In the genomic region with DNA sequence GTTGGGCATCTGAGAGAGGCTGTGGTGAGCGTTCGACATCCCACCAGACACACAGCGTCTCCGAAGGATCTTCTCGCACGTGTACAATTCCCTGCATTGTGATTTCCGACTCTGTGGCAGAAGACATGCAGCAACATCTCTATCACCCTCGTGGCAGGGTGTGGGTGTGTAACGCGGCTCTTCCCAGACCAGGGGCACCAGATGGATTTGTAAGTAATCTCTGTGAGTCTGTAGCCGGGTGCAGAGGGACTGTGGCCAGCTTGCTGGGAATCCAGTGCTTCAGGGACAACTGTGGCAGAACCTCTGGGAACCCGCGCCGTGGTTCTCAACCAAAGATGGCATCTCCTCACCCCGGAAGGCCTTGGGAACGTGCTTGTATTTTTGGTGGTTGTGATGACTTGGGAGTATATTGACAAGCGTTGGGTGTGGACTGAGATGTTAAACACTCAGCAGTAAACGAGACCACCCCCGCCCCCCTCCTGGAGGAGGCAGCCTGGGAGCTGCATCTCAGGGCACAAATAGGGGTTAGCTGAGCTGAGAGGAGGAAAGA, we compare ENCODE assay signal across 18 cellular contexts. TPM values are rescaled to one million over a fixed set of nuclear protein-coding genes. Genes with fewer than 3 reads are reported as not detected.
A peak's percentile ranks its signal among the peaks of the same experiment; 100 is the strongest.
DNase-seq lines count a peak whose midpoint lies in the region; ATAC-seq, FAIRE-seq and TF ChIP-seq lines count a peak whose summit lies in the region.
"Had no signal": no experiment of that assay in that cellular context is flagged by ENCODE, and none has a peak within 500 bp of the region (broad histone marks: within the 10 kb centered on the region; RNA-seq: fewer than 3 reads in every experiment).

No MANE protein-coding gene starts in this region.

- TF ChIP-seq CTCF in BE2C (IDR thresholded peaks at IDR 0.05; ENCODE audit: low read depth, low read length) = no peak
- no peak for TF ChIP-seq CTCF in hepatocyte (IDR thresholded peaks at IDR 0.05; ENCODE audit: poor library complexity)
- no peak for TF ChIP-seq CTCF in HepG2 (CRISPR knock-in tag; IDR thresholded peaks at IDR 0.05)

- DNase-seq in NCI-H82 (lab: John Stamatoyannopoulos, UW) (peak; percentile 20), NCI-H82 treated with DMSO at 0.1 percent for 48 hours (lab: John Stamatoyannopoulos, UW; ENCODE audit: unreplicated experiment) (no peak), BE2C (peak; percentile 2), hepatocyte (ENCODE audit: low spot score) (no peak), posterior vena cava (ENCODE audit: low spot score) (peak; percentile 76), HepG2 (ENCODE audit: low spot score) (no peak), dermis blood vessel endothelial cell (no peak), KBM-7 (no peak)
- DNase-seq: AML-193, H9, NCI-H1105, NCI-H2081 treated with DMSO at 0.1 percent for 48 hours, NCI-H446 treated with DMSO at 0.1 percent for 48 hours had no signal

- no peak for TF ChIP-seq EP300 in HepG2 (IDR thresholded peaks at IDR 0.05; ENCODE audit: low read depth in 2 of 2, low read length in 2 of 2)
- no peak for TF ChIP-seq EP300 in HepG2 (CRISPR knock-in tag; IDR thresholded peaks at IDR 0.05; ENCODE audit: borderline replicate concordance)

- 82% methylated on average over 19 of the region's 19 CpGs for WGBS in hepatocyte (ENCODE audit: low lambda C conversion rate, missing lambda C conversion rate)
- WGBS in HepG2 (ENCODE audit: low lambda C conversion rate) = 76% methylated on average over 14 of the region's 19 CpGs

- intact Hi-C loops in posterior vena cava (cut with DNase I) (no loop called here), HepG2 (cut with micrococcal nuclease; ENCODE audit: unreplicated experiment) (no loop called here)

- BruUV-seq in HepG2 (replicated peaks; lab: Mats Ljungman, UMichigan) = no TSS peak

- no peaks in the 10 kb centered on the region for H4K20me1 ChIP-seq in hepatocyte (ENCODE audit: insufficient read depth, poor library complexity, severe bottlenecking)
- H4K20me1 ChIP-seq in HepG2 (ENCODE audit: insufficient read depth, low read length) = no peaks in the 10 kb centered on the region

- no peak overlapping the region for H3K9ac ChIP-seq in HepG2 (ENCODE audit: insufficient read depth, low read depth, low read length)

- H3K36me3 ChIP-seq in BE2C (no peaks in the 10 kb centered on the region), hepatocyte (replicated peaks; ENCODE audit: insufficient read depth, low read depth) (no peaks in the 10 kb centered on the region), HepG2 (replicated peaks in 1 of 2; ENCODE audit: control insufficient read depth in 1 of 2, insufficient read depth in 2 of 2, low read length in 2 of 2) (no peaks in the 10 kb centered on the region)

- TF ChIP-seq RAD21 in HepG2 (CRISPR knock-in tag; IDR thresholded peaks at IDR 0.05) = no peak

- H3K27ac ChIP-seq in hepatocyte = peak overlapping the region; percentile 60
- no peak overlapping the region for H3K27ac ChIP-seq in HepG2 (ENCODE audit: extremely low read length, insufficient read depth, low read length)
- H3K27ac ChIP-seq: 22Rv1, HL-60 had no signal

- in situ Hi-C loops in HepG2 (cut with HindIII; ENCODE audit: extremely low pct_ligation_motif_present, low pct_unique_long_range_greater_than_20kb) (no loop called here), KBM-7 (cut with MboI; ENCODE audit: low pct_unique_long_range_greater_than_20kb, low sequenced_read_pairs) (no loop called here)

- no peak overlapping the region for H3K4me3 ChIP-seq in BE2C (ENCODE audit: low read depth, low read length)
- no peak overlapping the region for H3K4me3 ChIP-seq in hepatocyte
- no peak overlapping the region for H3K4me3 ChIP-seq in HepG2 (replicated peaks in 1 of 3; ENCODE audit: insufficient read depth in 1 of 3, low read depth in 2 of 3, low read length in 3 of 3)

- H2AFZ ChIP-seq in hepatocyte = no peak overlapping the region
- H2AFZ ChIP-seq in HepG2 (ENCODE audit: low read length) = no peak overlapping the region

- H3K9me3 ChIP-seq in BE2C = no peaks in the 10 kb centered on the region
- H3K9me3 ChIP-seq in hepatocyte (ENCODE audit: low read depth) = no peaks in the 10 kb centered on the region
- H3K9me3 ChIP-seq in HepG2 (ENCODE audit: low read length) = no peaks in the 10 kb centered on the region

- H3K9me2 ChIP-seq in hepatocyte (replicated peaks; ENCODE audit: insufficient read depth) = no peaks in the 10 kb centered on the region

- no peaks in the 10 kb centered on the region for H3K79me2 ChIP-seq in hepatocyte
- H3K79me2 ChIP-seq in HepG2 (ENCODE audit: insufficient read depth, low read length) = no peaks in the 10 kb centered on the region

- CTCF ChIA-PET in HepG2 (lab: Yijun Ruan, JAX; ENCODE audit: low intra/inter-chr PET ratio, low total read pairs) = no interaction called here

- POLR2A ChIA-PET in HepG2 (lab: Yijun Ruan, JAX) = no interaction called here

- no peaks in the 10 kb centered on the region for H3K4me1 ChIP-seq in BE2C
- no peaks in the 10 kb centered on the region for H3K4me1 ChIP-seq in hepatocyte (ENCODE audit: insufficient read depth)
- H3K4me1 ChIP-seq in HepG2 (ENCODE audit: insufficient read depth, low read length) = no peaks in the 10 kb centered on the region

- TF ChIP-seq POLR2A in HepG2 (IDR thresholded peaks at IDR 0.05; ENCODE audit: insufficient read depth in 1 of 2, low read depth in 2 of 2, low read length in 2 of 2) = no peak

- peaks cover 48% of the 10 kb centered on the region for H3K27me3 ChIP-seq in BE2C
- H3K27me3 ChIP-seq in hepatocyte = no peaks in the 10 kb centered on the region
- H3K27me3 ChIP-seq in HepG2 (ENCODE audit: control insufficient read depth in 1 of 2, insufficient read depth in 2 of 2, low read length in 2 of 2) = peaks cover 5 to 31% of the 10 kb centered on the region in 2 experiments; a peak in 4 of 5 replicates

- no peak for FAIRE-seq in HepG2 (lab: Jason Lieb, UNC)
- FAIRE-seq: G401.6 had no signal

- H3K4me2 ChIP-seq in hepatocyte (no peak overlapping the region), HepG2 (ENCODE audit: low read depth, low read length) (no peak overlapping the region)

- no peak for ATAC-seq in HepG2

TF ChIP-seq in HepG2, 621 proteins besides CTCF, POLR2A, EP300 and RAD21 (continues in another document):
- TF ChIP-seq, protein P1, sequence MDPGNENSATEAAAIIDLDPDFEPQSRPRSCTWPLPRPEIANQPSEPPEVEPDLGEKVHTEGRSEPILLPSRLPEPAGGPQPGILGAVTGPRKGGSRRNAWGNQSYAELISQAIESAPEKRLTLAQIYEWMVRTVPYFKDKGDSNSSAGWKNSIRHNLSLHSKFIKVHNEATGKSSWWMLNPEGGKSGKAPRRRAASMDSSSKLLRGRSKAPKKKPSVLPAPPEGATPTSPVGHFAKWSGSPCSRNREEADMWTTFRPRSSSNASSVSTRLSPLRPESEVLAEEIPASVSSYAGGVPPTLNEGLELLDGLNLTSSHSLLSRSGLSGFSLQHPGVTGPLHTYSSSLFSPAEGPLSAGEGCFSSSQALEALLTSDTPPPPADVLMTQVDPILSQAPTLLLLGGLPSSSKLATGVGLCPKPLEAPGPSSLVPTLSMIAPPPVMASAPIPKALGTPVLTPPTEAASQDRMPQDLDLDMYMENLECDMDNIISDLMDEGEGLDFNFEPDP (CRISPR knock-in tag; conservative IDR thresholded peaks at IDR 0.05) = no peak

RNA-seq across cellular contexts. Expression of a gene that starts 21.2 kb away (rescaled TPM):
- not detected for polyA plus RNA-seq in BE2C (2012; ENCODE audit: insufficient read depth, insufficient read length, low read depth)
- total RNA-seq in hepatocyte = not detected in 2 replicates
- not detected in 2 replicates for polyA plus RNA-seq in hepatocyte
- total RNA-seq in posterior vena cava = not detected
- not detected in 2 replicates for total RNA-seq in HepG2 (2016; rRNA removed; fragmentation: Illumina TruSeq; extraction: Trizol)
- total RNA-seq in HepG2 (2016; cell fraction: cytosol; rRNA removed; fragmentation: Illumina TruSeq; extraction: Trizol; ENCODE audit: low read depth) = not detected in 2 replicates
- not detected in 2 replicates for total RNA-seq in HepG2 (2016; cell fraction: insoluble cytoplasmic fraction; rRNA removed; fragmentation: Illumina TruSeq; extraction: Trizol)
- total RNA-seq in HepG2 (2016; cell fraction: membrane; rRNA removed; fragmentation: Illumina TruSeq; extraction: Trizol) = not detected in 2 replicates
- not detected in 2 replicates for total RNA-seq in HepG2 (2016; cell fraction: nucleus; rRNA removed; fragmentation: Illumina TruSeq; extraction: Trizol)
- not detected in 2 replicates for polyA plus RNA-seq in HepG2 (2011; rRNA removed)
- not detected in 2 replicates for polyA plus RNA-seq in HepG2 (2011; cell fraction: cytosol; rRNA removed)
- not detected in 2 replicates for polyA plus RNA-seq in HepG2 (2011; cell fraction: nucleus; rRNA removed)
- not detected in 2 replicates for polyA plus RNA-seq in HepG2 (2012)
- not detected in 2 replicates for polyA plus RNA-seq in HepG2 (2016; cell fraction: cytosol; fragmentation: Illumina TruSeq; extraction: Trizol; ENCODE audit: low read depth)
- not detected in 2 replicates for polyA plus RNA-seq in HepG2 (2016; cell fraction: insoluble cytoplasmic fraction; fragmentation: Illumina TruSeq; extraction: Trizol; ENCODE audit: low read depth)
- polyA plus RNA-seq in HepG2 (2016; cell fraction: membrane; fragmentation: Illumina TruSeq; extraction: Trizol; ENCODE audit: low read depth) = not detected in 2 replicates
- not detected in 2 replicates for polyA plus RNA-seq in HepG2 (2016; cell fraction: nucleus; fragmentation: Illumina TruSeq; extraction: Trizol; ENCODE audit: insufficient read depth, low read depth)
- not detected in 2 replicates for polyA minus RNA-seq in HepG2 (2011; rRNA and poly(A)+ RNA removed; ENCODE audit: low replicate concordance)
- not detected in 2 replicates for polyA minus RNA-seq in HepG2 (2011; cell fraction: cytosol; rRNA and poly(A)+ RNA removed)
- polyA minus RNA-seq in HepG2 (2011; cell fraction: nucleus; rRNA and poly(A)+ RNA removed) = not detected in 2 replicates
- total RNA-seq in dermis blood vessel endothelial cell = not detected in 2 replicates
- total RNA-seq: H9, HT1080, OCI-LY7 had no signal

Comparison
In these comparisons a context has a peak if more than half of its experiments do, and no peak if none do; other contexts are left out.
1. DNase-seq: peak in NCI-H82 (single experiment), BE2C (single experiment) and posterior vena cava (single experiment); none in NCI-H82 treated with DMSO at 0.1 percent for 48 hours (single experiment), hepatocyte (single experiment), HepG2 (single experiment), dermis blood vessel endothelial cell (single experiment) and KBM-7 (single experiment).